10 cellular contexts compared by ENCODE assay signal in genomic region chr6:34132486-34133185, GRCh38. TPM values are rescaled to one million over a fixed set of nuclear protein-coding genes. Genes with fewer than 3 reads are reported as not detected.
DNase-seq lines count a peak whose midpoint lies in the region; ATAC-seq and TF ChIP-seq lines count a peak whose summit lies in the region.
"Had no signal": no experiment of that assay in that cellular context is flagged by ENCODE, and none has a peak within 500 bp of the region (broad histone marks: within the 10 kb centered on the region; RNA-seq: fewer than 3 reads in every experiment).

No MANE protein-coding gene starts in this region.

- peak; percentile 58; the same call in 1 of the 2 replicates for ATAC-seq in PC-3
- ATAC-seq in activated T-helper 17 cell treated with anti-CD3 and anti-CD28 coated beads, Interleukin-2, amount 50 U/mL, for 72 hours (replicated peaks): no peak
- no peak for ATAC-seq in GM21723 (IDR thresholded peaks at IDR 0.05; ENCODE audit: unreplicated experiment)

- H3F3A ChIP-seq in PC-3 (ENCODE audit: low read length, unreplicated experiment): no peaks in the 10 kb centered on the region

- CTCF ChIA-PET in PC-3 (lab: Charles Lee): no interaction called here

- H3K9me3 Mint-ChIP-seq in activated T-helper 17 cell treated with anti-CD3 and anti-CD28 coated beads, Interleukin-2, amount 50 U/mL, for 72 hours: no peaks in the 10 kb centered on the region

- no peaks in the 10 kb centered on the region for H3K9me2 ChIP-seq in PC-3 (replicated peaks; ENCODE audit: low read length)

- no peak overlapping the region for H3K9ac ChIP-seq in PC-3 (ENCODE audit: low read length)

- BruUV-seq in PC-3 (replicated peaks; lab: Mats Ljungman, UMichigan): no TSS peak

- H3K27me3 Mint-ChIP-seq in activated T-helper 17 cell treated with anti-CD3 and anti-CD28 coated beads, Interleukin-2, amount 50 U/mL, for 72 hours: peaks cover 43% of the 10 kb centered on the region

- H3K27me3 ChIP-seq in PC-3 (ENCODE audit: low read length): peaks cover 10% of the 10 kb centered on the region; the same call in 1 of the 2 replicates

- no peak overlapping the region for H3K27ac ChIP-seq in PC-3 (ENCODE audit: low read length)
- H3K27ac ChIP-seq: C4-2B had no signal

- H3K4me3 Mint-ChIP-seq in activated T-helper 17 cell treated with anti-CD3 and anti-CD28 coated beads, Interleukin-2, amount 50 U/mL, for 72 hours: no peak overlapping the region

- no peaks in the 10 kb centered on the region for H4K20me1 ChIP-seq in PC-3 (ENCODE audit: low read length)

- no peak overlapping the region for H3K4me2 ChIP-seq in PC-3 (ENCODE audit: low read length)

- POLR2A ChIA-PET in PC-3 (lab: Charles Lee; ENCODE audit: unreplicated experiment): no interaction called here

- no peaks in the 10 kb centered on the region for H3K79me2 ChIP-seq in PC-3 (ENCODE audit: low read length)

- H3K36me3 Mint-ChIP-seq in activated T-helper 17 cell treated with anti-CD3 and anti-CD28 coated beads, Interleukin-2, amount 50 U/mL, for 72 hours (ENCODE audit: low read depth): no peaks in the 10 kb centered on the region

- DNase-seq in activated gamma-delta T cell treated with Interleukin-2 at 50 U/mL for 16 hours (peak; percentile 27), activated gamma-delta T cell (lab: John Stamatoyannopoulos, UW) (no peak), PC-3 (peak; percentile 58), dermis blood vessel endothelial cell (peak; percentile 53), NCI-H345 treated with DMSO at 0.1 percent for 48 hours (lab: John Stamatoyannopoulos, UW; ENCODE audit: unreplicated experiment) (no peak)
- peak; percentile 19 for DNase-seq in stimulated activated CD4-positive, alpha-beta T cell treated with anti-CD3 and anti-CD28 coated beads, Interleukin-4, amount 100 ng/mL, for 24 hours

- intact Hi-C loops in PC-3 (cut with micrococcal nuclease): no loop called here

- no peak overlapping the region for H3K27ac Mint-ChIP-seq in activated T-helper 17 cell treated with anti-CD3 and anti-CD28 coated beads, Interleukin-2, amount 50 U/mL, for 72 hours

- TF ChIP-seq CTCF in PC-3 (conservative IDR thresholded peaks at IDR 0.05; ENCODE audit: low read depth, low read length): no peak

- H3K4me3 ChIP-seq in PC-3 (ENCODE audit: low read length): no peak overlapping the region

- no peak overlapping the region for H2AFZ ChIP-seq in PC-3 (ENCODE audit: low read length)

- H3K4me1 Mint-ChIP-seq in activated T-helper 17 cell treated with anti-CD3 and anti-CD28 coated beads, Interleukin-2, amount 50 U/mL, for 72 hours: no peaks in the 10 kb centered on the region

- no peaks in the 10 kb centered on the region for H3K4me1 ChIP-seq in PC-3 (ENCODE audit: insufficient read depth, low read length)

- no peaks in the 10 kb centered on the region for H3K36me3 ChIP-seq in PC-3 (ENCODE audit: low read depth, low read length)

- H3K9me3 ChIP-seq in PC-3 (ENCODE audit: low read length): no peaks in the 10 kb centered on the region

RNA-seq across cellular contexts. Expression of gene GRM4, which starts 13.3 kb away (rescaled TPM):
- total RNA-seq in PC-3 (2014; rRNA removed) (not detected in 2 replicates), dermis blood vessel endothelial cell (not detected in 2 replicates)
- not detected for total RNA-seq in activated T-helper 17 cell treated with anti-CD3 and anti-CD28 coated beads, Interleukin-2, amount 50 U/mL, for 72 hours
- total RNA-seq: epithelial cell of proximal tubule had no signal

Comparison
In these comparisons a context has a peak if more than half of its experiments do, and no peak if none do; other contexts are left out.
1. DNase-seq: peak in activated gamma-delta T cell treated with Interleukin-2 at 50 U/mL for 16 hours (single experiment), PC-3 (single experiment), dermis blood vessel endothelial cell (single experiment) and stimulated activated CD4-positive, alpha-beta T cell treated with anti-CD3 and anti-CD28 coated beads, Interleukin-4, amount 100 ng/mL, for 24 hours (single experiment); none in activated gamma-delta T cell (single experiment) and NCI-H345 treated with DMSO at 0.1 percent for 48 hours (single experiment).